10 cellular contexts compared by ENCODE assay signal in genomic region chr3:71109241-71109976, GRCh38.
DNase-seq lines count a peak whose midpoint lies in the region; ATAC-seq lines count a peak whose summit lies in the region.
"Had no signal": no experiment of that assay in that cellular context is flagged by ENCODE, and none has a peak within 500 bp of the region (broad histone marks: within the 10 kb centered on the region; RNA-seq: fewer than 3 reads in every experiment).

No MANE protein-coding gene starts in this region.

- peaks cover 55% of the 10 kb centered on the region for H3K4me1 Mint-ChIP-seq in activated CD4-positive, alpha-beta T cell treated with anti-CD3 and anti-CD28 coated beads, Interleukin-2, amount 10 ng/mL, durations not matched to agents 24 days and 14 days
- H3K4me1 Mint-ChIP-seq in activated CD4-positive, alpha-beta T cell treated with anti-CD3 and anti-CD28 coated beads, Interleukin-2, amount 10 ng/mL, durations not matched to agents 7 days and 5 days: peaks cover 40% of the 10 kb centered on the region
- H3K4me1 Mint-ChIP-seq in activated T-helper 1 cell treated with anti-CD3 and anti-CD28 coated beads, Interleukin-12 subunit alpha, Interleukin-12 subunit beta, Interleukin-2, Interleukin-4 antibody, amounts not matched to agents 30 ng/mL and 10 ng/mL and 1 ng/mL, durations not matched to agents 14 hours and 24 hours and 36 hours (ENCODE audit: low read depth): peaks cover 60% of the 10 kb centered on the region
- H3K4me1 Mint-ChIP-seq in stimulated activated naive CD8-positive, alpha-beta T cell treated with anti-CD3 and anti-CD28 coated beads, Interleukin-15, amount 100 ng/mL, for 72 hours: peaks cover 96% of the 10 kb centered on the region

- no peak overlapping the region for H2AK5ac ChIP-seq in neuronal stem cell (ENCODE audit: low read depth, low read length)

- H2BK12ac ChIP-seq in neuronal stem cell (ENCODE audit: low read length): no peak overlapping the region

- H3K4ac ChIP-seq in neuronal stem cell (ENCODE audit: low read length): no peak overlapping the region

- CTCF ChIA-PET in activated CD4-positive, alpha-beta T cell treated with anti-CD3 and anti-CD28 coated beads, Interleukin-2, amount 10 ng/mL, durations not matched to agents 7 days and 5 days (lab: Charles Lee): no interaction called here

- intact Hi-C loops in activated CD4-positive, alpha-beta T cell treated with anti-CD3 and anti-CD28 coated beads, Interleukin-2, amount 10 ng/mL, durations not matched to agents 24 days and 14 days (cut with micrococcal nuclease): loop anchor here (1.0 kb wide), 1 partner anchor 18 kb away; no protein-coding TSS in a partner anchor
- intact Hi-C loops in activated T-helper 1 cell treated with anti-CD3 and anti-CD28 coated beads, Interleukin-12 subunit alpha, Interleukin-12 subunit beta, Interleukin-2, Interleukin-4 antibody, amounts not matched to agents 30 ng/mL and 10 ng/mL and 1 ng/mL, durations not matched to agents 14 hours and 24 hours and 36 hours (cut with micrococcal nuclease): loop anchor here (2.0 kb wide), 1 partner anchor 13 kb away; no protein-coding TSS in a partner anchor

- no peak overlapping the region for H2AFZ ChIP-seq in neuronal stem cell (ENCODE audit: low read length)

- no peak overlapping the region for H3K14ac ChIP-seq in neuronal stem cell (ENCODE audit: low read length)

- peak; percentile 33 for ATAC-seq in stimulated activated naive CD8-positive, alpha-beta T cell treated with anti-CD3 and anti-CD28 coated beads, Interleukin-15, amount 100 ng/mL, for 72 hours
- no peak for ATAC-seq in left lobe of liver
- ATAC-seq: left ventricle myocardium superior had no signal

- H4K8ac ChIP-seq in neuronal stem cell (ENCODE audit: low read depth, low read length): no peak overlapping the region

- H3K27me3 Mint-ChIP-seq in activated CD4-positive, alpha-beta T cell treated with anti-CD3 and anti-CD28 coated beads, Interleukin-2, amount 10 ng/mL, durations not matched to agents 24 days and 14 days: no peaks in the 10 kb centered on the region
- no peaks in the 10 kb centered on the region for H3K27me3 Mint-ChIP-seq in activated CD4-positive, alpha-beta T cell treated with anti-CD3 and anti-CD28 coated beads, Interleukin-2, amount 10 ng/mL, durations not matched to agents 7 days and 5 days
- H3K27me3 Mint-ChIP-seq in activated T-helper 1 cell treated with anti-CD3 and anti-CD28 coated beads, Interleukin-12 subunit alpha, Interleukin-12 subunit beta, Interleukin-2, Interleukin-4 antibody, amounts not matched to agents 30 ng/mL and 10 ng/mL and 1 ng/mL, durations not matched to agents 14 hours and 24 hours and 36 hours (ENCODE audit: insufficient read depth): no peaks in the 10 kb centered on the region
- no peaks in the 10 kb centered on the region for H3K27me3 Mint-ChIP-seq in stimulated activated naive CD8-positive, alpha-beta T cell treated with anti-CD3 and anti-CD28 coated beads, Interleukin-15, amount 100 ng/mL, for 72 hours

- DNase-seq in activated CD4-positive, alpha-beta T cell treated with anti-CD3 and anti-CD28 coated beads, Interleukin-2, amount 10 ng/mL, durations not matched to agents 24 days and 14 days: no peak
- no peak for DNase-seq in activated CD4-positive, alpha-beta T cell treated with anti-CD3 and anti-CD28 coated beads, Interleukin-2, amount 10 ng/mL, durations not matched to agents 7 days and 5 days
- DNase-seq in activated T-helper 1 cell treated with anti-CD3 and anti-CD28 coated beads, Interleukin-12 subunit alpha, Interleukin-12 subunit beta, Interleukin-2, Interleukin-4 antibody, amounts not matched to agents 30 ng/mL and 10 ng/mL and 1 ng/mL, durations not matched to agents 14 hours and 24 hours and 36 hours (ENCODE audit: low spot score): no peak
- DNase-seq in foreskin melanocyte: peak; percentile 62
- no peak for DNase-seq in stimulated activated naive CD8-positive, alpha-beta T cell treated with anti-CD3 and anti-CD28 coated beads, Interleukin-15, amount 100 ng/mL, for 72 hours
- no peak for DNase-seq in NCI-H82 (lab: John Stamatoyannopoulos, UW)
- DNase-seq in left lobe of liver (ENCODE audit: low spot score): no peak
- no peak for DNase-seq in neuronal stem cell (ENCODE audit: low spot score)
- DNase-seq: AML-193, left ventricle myocardium superior had no signal

- H3K4me2 ChIP-seq in neuronal stem cell (ENCODE audit: insufficient read depth, low read length, poor library complexity, severe bottlenecking): no peak overlapping the region

- no peak overlapping the region for H3K18ac ChIP-seq in neuronal stem cell (ENCODE audit: low read length)

- peaks cover 0 to 20% of the 10 kb centered on the region in 2 donors for H3K4me1 ChIP-seq in neuronal stem cell (ENCODE audit: control insufficient read depth in 2 of 2, insufficient read depth in 1 of 2, low read depth in 1 of 2, low read length in 2 of 2)

- H3K36me3 ChIP-seq in neuronal stem cell (replicated peaks in 1 of 2; ENCODE audit: control insufficient read depth in 2 of 2, insufficient read depth in 2 of 2, low read length in 2 of 2): peaks cover 2 to 10% of the 10 kb centered on the region in 2 donors

- no peaks in the 10 kb centered on the region for H3K9me3 Mint-ChIP-seq in activated CD4-positive, alpha-beta T cell treated with anti-CD3 and anti-CD28 coated beads, Interleukin-2, amount 10 ng/mL, durations not matched to agents 24 days and 14 days
- no peaks in the 10 kb centered on the region for H3K9me3 Mint-ChIP-seq in activated CD4-positive, alpha-beta T cell treated with anti-CD3 and anti-CD28 coated beads, Interleukin-2, amount 10 ng/mL, durations not matched to agents 7 days and 5 days
- H3K9me3 Mint-ChIP-seq in activated T-helper 1 cell treated with anti-CD3 and anti-CD28 coated beads, Interleukin-12 subunit alpha, Interleukin-12 subunit beta, Interleukin-2, Interleukin-4 antibody, amounts not matched to agents 30 ng/mL and 10 ng/mL and 1 ng/mL, durations not matched to agents 14 hours and 24 hours and 36 hours: no peaks in the 10 kb centered on the region
- H3K9me3 Mint-ChIP-seq in stimulated activated naive CD8-positive, alpha-beta T cell treated with anti-CD3 and anti-CD28 coated beads, Interleukin-15, amount 100 ng/mL, for 72 hours: no peaks in the 10 kb centered on the region

- no peak overlapping the region for H3K23ac ChIP-seq in neuronal stem cell (ENCODE audit: low read depth, low read length, poor library complexity)

- no peak overlapping the region for H2BK120ac ChIP-seq in neuronal stem cell (ENCODE audit: low read depth, low read length)

- H3K79me1 ChIP-seq in neuronal stem cell (ENCODE audit: low read depth, low read length): no peaks in the 10 kb centered on the region

- no peaks in the 10 kb centered on the region for H3K9me3 ChIP-seq in neuronal stem cell (replicated peaks in 1 of 2; ENCODE audit: control insufficient read depth in 2 of 2, insufficient read depth in 1 of 2, low read depth in 1 of 2, low read length in 2 of 2)

- no peak overlapping the region for H2BK15ac ChIP-seq in neuronal stem cell (ENCODE audit: low read length)

- H3K9ac ChIP-seq in neuronal stem cell (ENCODE audit: low read depth, low read length, poor library complexity): no peak overlapping the region

- no peak overlapping the region for H2BK5ac ChIP-seq in neuronal stem cell (ENCODE audit: low read length)

- peak overlapping the region; percentile 2 for H3K4me3 Mint-ChIP-seq in activated CD4-positive, alpha-beta T cell treated with anti-CD3 and anti-CD28 coated beads, Interleukin-2, amount 10 ng/mL, durations not matched to agents 24 days and 14 days
- H3K4me3 Mint-ChIP-seq in activated CD4-positive, alpha-beta T cell treated with anti-CD3 and anti-CD28 coated beads, Interleukin-2, amount 10 ng/mL, durations not matched to agents 7 days and 5 days: no peak overlapping the region
- no peak overlapping the region for H3K4me3 Mint-ChIP-seq in activated T-helper 1 cell treated with anti-CD3 and anti-CD28 coated beads, Interleukin-12 subunit alpha, Interleukin-12 subunit beta, Interleukin-2, Interleukin-4 antibody, amounts not matched to agents 30 ng/mL and 10 ng/mL and 1 ng/mL, durations not matched to agents 14 hours and 24 hours and 36 hours
- peak overlapping the region; percentile 51 to 64 for H3K4me3 Mint-ChIP-seq in stimulated activated naive CD8-positive, alpha-beta T cell treated with anti-CD3 and anti-CD28 coated beads, Interleukin-15, amount 100 ng/mL, for 72 hours

- H3K27ac Mint-ChIP-seq in activated CD4-positive, alpha-beta T cell treated with anti-CD3 and anti-CD28 coated beads, Interleukin-2, amount 10 ng/mL, durations not matched to agents 24 days and 14 days: peak overlapping the region; percentile 38
- H3K27ac Mint-ChIP-seq in activated CD4-positive, alpha-beta T cell treated with anti-CD3 and anti-CD28 coated beads, Interleukin-2, amount 10 ng/mL, durations not matched to agents 7 days and 5 days: no peak overlapping the region
- peak overlapping the region; percentile 42 for H3K27ac Mint-ChIP-seq in activated T-helper 1 cell treated with anti-CD3 and anti-CD28 coated beads, Interleukin-12 subunit alpha, Interleukin-12 subunit beta, Interleukin-2, Interleukin-4 antibody, amounts not matched to agents 30 ng/mL and 10 ng/mL and 1 ng/mL, durations not matched to agents 14 hours and 24 hours and 36 hours
- H3K27ac Mint-ChIP-seq in stimulated activated naive CD8-positive, alpha-beta T cell treated with anti-CD3 and anti-CD28 coated beads, Interleukin-15, amount 100 ng/mL, for 72 hours: peak overlapping the region in 1 of 2 donors; percentile 80

- H3K27me3 ChIP-seq in neuronal stem cell (ENCODE audit: control insufficient read depth in 3 of 3, insufficient read depth in 3 of 3, low read depth in 1 of 3, low read length in 3 of 3): no peaks in the 10 kb centered on the region

- no peak overlapping the region for H3K4me3 ChIP-seq in neuronal stem cell (ENCODE audit: low read length in 2 of 2)

- peaks cover 67% of the 10 kb centered on the region for H3K36me3 Mint-ChIP-seq in activated CD4-positive, alpha-beta T cell treated with anti-CD3 and anti-CD28 coated beads, Interleukin-2, amount 10 ng/mL, durations not matched to agents 24 days and 14 days (ENCODE audit: low read depth)
- peaks cover 70% of the 10 kb centered on the region for H3K36me3 Mint-ChIP-seq in activated CD4-positive, alpha-beta T cell treated with anti-CD3 and anti-CD28 coated beads, Interleukin-2, amount 10 ng/mL, durations not matched to agents 7 days and 5 days (ENCODE audit: low read depth)
- peaks cover 51% of the 10 kb centered on the region for H3K36me3 Mint-ChIP-seq in activated T-helper 1 cell treated with anti-CD3 and anti-CD28 coated beads, Interleukin-12 subunit alpha, Interleukin-12 subunit beta, Interleukin-2, Interleukin-4 antibody, amounts not matched to agents 30 ng/mL and 10 ng/mL and 1 ng/mL, durations not matched to agents 14 hours and 24 hours and 36 hours (ENCODE audit: low read depth)

- WGBS in neuronal stem cell (ENCODE audit: extremely low coverage in 2 of 2, insufficient read length in 2 of 2, insufficient replicate concordance in 1 of 2), 2 donors: no CpG with 5 or more reads among the region's 8 CpGs

- H4K91ac ChIP-seq in neuronal stem cell (ENCODE audit: low read depth, low read length, poor library complexity): no peak overlapping the region

- H3K27ac ChIP-seq in neuronal stem cell (replicated peaks; ENCODE audit: low read length): no peak overlapping the region

- POLR2A ChIA-PET in activated CD4-positive, alpha-beta T cell treated with anti-CD3 and anti-CD28 coated beads, Interleukin-2, amount 10 ng/mL, durations not matched to agents 7 days and 5 days (lab: Charles Lee): no interaction called here

Comparison
In these comparisons a context has a peak if more than half of its experiments do, and no peak if none do; other contexts are left out.
1. H3K4me3 Mint-ChIP-seq: peak in activated CD4-positive, alpha-beta T cell treated with anti-CD3 and anti-CD28 coated beads, Interleukin-2, amount 10 ng/mL, durations not matched to agents 24 days and 14 days (single experiment) and stimulated activated naive CD8-positive, alpha-beta T cell treated with anti-CD3 and anti-CD28 coated beads, Interleukin-15, amount 100 ng/mL, for 72 hours (2 of 2); none in activated CD4-positive, alpha-beta T cell treated with anti-CD3 and anti-CD28 coated beads, Interleukin-2, amount 10 ng/mL, durations not matched to agents 7 days and 5 days (single experiment) and activated T-helper 1 cell treated with anti-CD3 and anti-CD28 coated beads, Interleukin-12 subunit alpha, Interleukin-12 subunit beta, Interleukin-2, Interleukin-4 antibody, amounts not matched to agents 30 ng/mL and 10 ng/mL and 1 ng/mL, durations not matched to agents 14 hours and 24 hours and 36 hours (single experiment).